In genomic region chr12:49366652-49367380, GRCh38 we compare ENCODE assay signal across 8 cellular contexts. TPM values are rescaled to one million over a fixed set of nuclear protein-coding genes. Genes with fewer than 3 reads are reported as not detected.
DNase-seq lines count a peak whose midpoint lies in the region; ATAC-seq, FAIRE-seq and TF ChIP-seq lines count a peak whose summit lies in the region.

No MANE protein-coding gene starts in this region.

- peak; percentile 98 for DNase-seq in NCI-H146 (lab: John Stamatoyannopoulos, UW)
- peak; percentile 69 to 92 (median 79) for DNase-seq in T-helper 1 cell
- peak; percentile 75 for DNase-seq in amniotic stem cell (lab: John Stamatoyannopoulos, UW)
- peak; percentile 87 for DNase-seq in right atrium auricular region (ENCODE audit: low spot score)
- peak; percentile 81 for DNase-seq in pulmonary artery endothelial cell (ENCODE audit: low read depth, low spot score)
- peak; percentile 98 for DNase-seq in urothelium cell line (ENCODE audit: low spot score)

- FAIRE-seq in urothelium cell line (lab: Jason Lieb, UNC) = peak; percentile 71

- H3K4me1 ChIP-seq in right atrium auricular region = peaks cover 0 to 28% of the 10 kb centered on the region in 2 donors

- no peaks in the 10 kb centered on the region for H3K9me3 ChIP-seq in right atrium auricular region

- H3K27me3 ChIP-seq in right atrium auricular region = no peaks in the 10 kb centered on the region

- peak overlapping the region; percentile 95 to 99 for H3K27ac ChIP-seq in right atrium auricular region

- H3K4me3 ChIP-seq in right atrium auricular region = peak overlapping the region; percentile 84 to 91

- H3K36me3 ChIP-seq in right atrium auricular region = no peaks in the 10 kb centered on the region

- ATAC-seq in HG02840 (IDR thresholded peaks at IDR 0.05; ENCODE audit: low FRiP score, unreplicated experiment) = peak; percentile 55

- TF ChIP-seq CTCF in GM12874 (IDR thresholded peaks at IDR 0.05; ENCODE audit: insufficient read depth, low read depth, low read length) (0 out of 2 replicates have a peak, but pooled peaks have one; percentile 22), right atrium auricular region (IDR thresholded peaks at IDR 0.05) (peak in 1 of 2 donors; percentile 59)

RNA-seq across cellular contexts. Expression of gene SPATS2, which starts 0.4 kb away (rescaled TPM):
- total RNA-seq in right atrium auricular region (1 to 10 TPM; 4.6 to 7.6 TPM), pulmonary artery endothelial cell (44.5 and 45.5 TPM in 2 replicates)

RNA-seq across cellular contexts. Expression of gene DNAJC22, which starts 20.1 kb away (rescaled TPM):
- 1 to 10 TPM in 1 of 2 donors, under 1 TPM in 1; 0.93 to 1.2 TPM for total RNA-seq in right atrium auricular region
- total RNA-seq in pulmonary artery endothelial cell = 0.79 and 0.85 TPM in 2 replicates

RNA-seq across cellular contexts. Expression of gene C1QL4, which starts 29.8 kb away (rescaled TPM):
- total RNA-seq in right atrium auricular region (not detected), pulmonary artery endothelial cell (0.04 and 0.13 TPM in 2 replicates)

RNA-seq across cellular contexts. Expression of gene TROAP, which starts 43.8 kb away (rescaled TPM):
- total RNA-seq in right atrium auricular region = under 1 TPM in 1 of 2 donors, not detected in 1; 0.48 TPM
- 16.9 and 19.6 TPM in 2 replicates for total RNA-seq in pulmonary artery endothelial cell

Comparison
In these comparisons a context has a peak if more than half of its experiments do, and no peak if none do; other contexts are left out.
1. Peak in every context shown above with its lines: DNase-seq, ATAC-seq, H3K4me3 ChIP-seq and H3K27ac ChIP-seq.